In genomic region chr10:18773180-18773579, GRCh38 we compare ENCODE assay signal across 39 cellular contexts.
"Had no signal": no experiment of that assay in that cellular context is flagged by ENCODE, and none has a peak within 500 bp of the region (broad histone marks: within the 10 kb centered on the region; RNA-seq: fewer than 3 reads in every experiment).

No MANE protein-coding gene starts in this region.

- H3K27ac Mint-ChIP-seq: activated naive CD4-positive, alpha-beta T cell treated with anti-CD3 and anti-CD28 coated beads for 36 hours; activated naive CD4-positive, alpha-beta T cell treated with anti-CD3 and anti-CD28 coated beads, Interleukin-2, amount 10 ng/mL, durations not matched to agents 7 days and 5 days; activated naive CD4-positive, alpha-beta T cell treated with anti-CD3 and anti-CD28 coated beads, Interleukin-2, amount 50 U/mL, for 24 hours; activated naive CD4-positive, alpha-beta T cell treated with anti-CD3 and anti-CD28 coated beads, Interleukin-2, amount 50 U/mL, for 72 hours; activated naive CD8-positive, alpha-beta T cell; activated naive CD8-positive, alpha-beta T cell treated with anti-CD3 and anti-CD28 coated beads for 36 hours; activated naive CD8-positive, alpha-beta T cell treated with anti-CD3 and anti-CD28 coated beads, Interleukin-2, amount 10 ng/mL, durations not matched to agents 7 days and 5 days; activated naive CD8-positive, alpha-beta T cell treated with anti-CD3 and anti-CD28 coated beads, Interleukin-2, amount 50 U/mL, for 24 hours; activated T-cell treated with anti-CD3 and anti-CD28 coated beads, Interleukin-2, amount 50 U/mL, for 24 hours; activated T-cell treated with anti-CD3 and anti-CD28 coated beads, Interleukin-2, amount 50 U/mL, for 72 hours; activated T-helper 1 cell treated with anti-CD3 and anti-CD28 coated beads, Interleukin-12 subunit alpha, Interleukin-12 subunit beta, Interleukin-2, Interleukin-4 antibody, amounts not matched to agents 30 ng/mL and 10 ng/mL and 1 ng/mL, durations not matched to agents 14 hours and 24 hours and 36 hours; activated T-helper 17 cell treated with anti-CD3 and anti-CD28 coated beads, Interleukin-2, amount 50 U/mL, for 72 hours; activated T-helper 2 cell treated with anti-CD3 and anti-CD28 coated beads, Interferon-gamma antibody, Interleukin-2, Interleukin-4, amounts not matched to agents 10 μg/mL and 5 μg/mL and 100 μg/mL, durations not matched to agents 14 hours and 24 hours and 36 hours had no signal

- H3K4me3 ChIP-seq: adrenal gland, ascending aorta, body of pancreas, breast epithelium, cardiac muscle cell had no signal

- H3K36me3 ChIP-seq: adrenal gland, ascending aorta, brain microvascular endothelial cell, breast epithelium, cardiac muscle cell had no signal

- H3K36me3 Mint-ChIP-seq: activated naive CD4-positive, alpha-beta T cell treated with anti-CD3 and anti-CD28 coated beads, Interleukin-2, amount 10 ng/mL, durations not matched to agents 7 days and 5 days; activated naive CD4-positive, alpha-beta T cell treated with anti-CD3 and anti-CD28 coated beads, Interleukin-2, amount 50 U/mL, for 24 hours; activated naive CD4-positive, alpha-beta T cell treated with anti-CD3 and anti-CD28 coated beads, Interleukin-2, amount 50 U/mL, for 72 hours; activated naive CD8-positive, alpha-beta T cell; activated naive CD8-positive, alpha-beta T cell treated with anti-CD3 and anti-CD28 coated beads for 36 hours; activated naive CD8-positive, alpha-beta T cell treated with anti-CD3 and anti-CD28 coated beads, Interleukin-2, amount 10 ng/mL, durations not matched to agents 7 days and 5 days; brain had no signal

- H3K9me3 Mint-ChIP-seq: activated naive CD4-positive, alpha-beta T cell treated with anti-CD3 and anti-CD28 coated beads for 36 hours; activated naive CD4-positive, alpha-beta T cell treated with anti-CD3 and anti-CD28 coated beads, Interleukin-2, amount 10 ng/mL, durations not matched to agents 7 days and 5 days; activated naive CD4-positive, alpha-beta T cell treated with anti-CD3 and anti-CD28 coated beads, Interleukin-2, amount 50 U/mL, for 24 hours; activated naive CD8-positive, alpha-beta T cell treated with anti-CD3 and anti-CD28 coated beads, Interleukin-2, amount 10 ng/mL, durations not matched to agents 7 days and 5 days; activated T-cell treated with anti-CD3 and anti-CD28 coated beads, Interleukin-2, amount 50 U/mL, for 24 hours; activated T-cell treated with anti-CD3 and anti-CD28 coated beads, Interleukin-2, amount 50 U/mL, for 4 hours; activated T-helper 1 cell treated with anti-CD3 and anti-CD28 coated beads, Interleukin-12 subunit alpha, Interleukin-12 subunit beta, Interleukin-2, Interleukin-4 antibody, amounts not matched to agents 30 ng/mL and 10 ng/mL and 1 ng/mL, durations not matched to agents 14 hours and 24 hours and 36 hours; activated T-helper 17 cell treated with anti-CD3 and anti-CD28 coated beads, Interleukin-2, amount 50 U/mL, for 72 hours had no signal

- DNase-seq: activated effector memory CD4-positive, alpha-beta T cell treated with anti-CD3 and anti-CD28 coated beads, Interleukin-2, amount 50 U/mL, for 16 hours; activated effector memory CD4-positive, alpha-beta T cell treated with Interleukin-2 at 50 U/mL for 16 hours; activated gamma-delta T cell; activated gamma-delta T cell treated with Interleukin-2 at 50 U/mL for 16 hours; activated naive CD4-positive, alpha-beta T cell; activated naive CD4-positive, alpha-beta T cell treated with anti-CD3 and anti-CD28 coated beads for 36 hours; activated naive CD4-positive, alpha-beta T cell treated with anti-CD3 and anti-CD28 coated beads, Interleukin-2, amount 10 ng/mL, durations not matched to agents 7 days and 5 days; activated naive CD4-positive, alpha-beta T cell treated with anti-CD3 and anti-CD28 coated beads, Interleukin-2, amount 50 U/mL, for 16 hours; activated naive CD4-positive, alpha-beta T cell treated with Interleukin-2 at 50 U/mL for 16 hours; activated naive CD8-positive, alpha-beta T cell treated with anti-CD3 and anti-CD28 coated beads for 36 hours; activated naive CD8-positive, alpha-beta T cell treated with anti-CD3 and anti-CD28 coated beads, Interleukin-2, amount 10 ng/mL, durations not matched to agents 7 days and 5 days; activated naive CD8-positive, alpha-beta T cell treated with anti-CD3 and anti-CD28 coated beads, Interleukin-2, amount 50 U/mL, for 24 hours; activated T-cell treated with anti-CD3 and anti-CD28 coated beads, Interleukin-2, amount 50 U/mL, for 24 hours; activated T-cell treated with anti-CD3 and anti-CD28 coated beads, Interleukin-2, amount 50 U/mL, for 4 hours; activated T-cell treated with anti-CD3 and anti-CD28 coated beads, Interleukin-2, amount 50 U/mL, for 48 hours; activated T-cell treated with anti-CD3 and anti-CD28 coated beads, Interleukin-2, amount 50 U/mL, for 72 hours; adrenal gland; amniotic stem cell; amygdala; anterior cingulate cortex; aorta; body of pancreas; brain microvascular endothelial cell; caudate nucleus; central memory CD4-positive, alpha-beta T cell; cerebellar nuclear complex had no signal

- FAIRE-seq: astrocyte, bronchial epithelial cell had no signal

- H3K27ac ChIP-seq: adrenal gland, ascending aorta, body of pancreas, brain microvascular endothelial cell, breast epithelium, cardiac muscle cell had no signal

- H3K27me3 ChIP-seq: adrenal gland, ascending aorta, body of pancreas, brain microvascular endothelial cell, breast epithelium, cardiac muscle cell had no signal

- H3K4me1 ChIP-seq: adrenal gland, ascending aorta, body of pancreas, breast epithelium had no signal

- H3K4me1 Mint-ChIP-seq: activated naive CD4-positive, alpha-beta T cell treated with anti-CD3 and anti-CD28 coated beads, Interleukin-2, amount 10 ng/mL, durations not matched to agents 7 days and 5 days; activated naive CD4-positive, alpha-beta T cell treated with anti-CD3 and anti-CD28 coated beads, Interleukin-2, amount 50 U/mL, for 24 hours; activated naive CD8-positive, alpha-beta T cell treated with anti-CD3 and anti-CD28 coated beads for 36 hours; activated naive CD8-positive, alpha-beta T cell treated with anti-CD3 and anti-CD28 coated beads, Interleukin-2, amount 10 ng/mL, durations not matched to agents 7 days and 5 days; activated naive CD8-positive, alpha-beta T cell treated with anti-CD3 and anti-CD28 coated beads, Interleukin-2, amount 50 U/mL, for 24 hours; activated T-helper 17 cell treated with anti-CD3 and anti-CD28 coated beads, Interleukin-2, amount 50 U/mL, for 72 hours; brain; central memory CD8-positive, alpha-beta T cell had no signal

- H3K9me3 ChIP-seq: adrenal gland, ascending aorta, body of pancreas, breast epithelium had no signal

- H3K27me3 Mint-ChIP-seq: activated naive CD4-positive, alpha-beta T cell treated with anti-CD3 and anti-CD28 coated beads, Interleukin-2, amount 10 ng/mL, durations not matched to agents 7 days and 5 days; activated naive CD8-positive, alpha-beta T cell treated with anti-CD3 and anti-CD28 coated beads, Interleukin-2, amount 10 ng/mL, durations not matched to agents 7 days and 5 days had no signal

- H3K4me3 Mint-ChIP-seq: activated naive CD4-positive, alpha-beta T cell treated with anti-CD3 and anti-CD28 coated beads for 36 hours; activated naive CD4-positive, alpha-beta T cell treated with anti-CD3 and anti-CD28 coated beads, Interleukin-2, amount 10 ng/mL, durations not matched to agents 7 days and 5 days; activated naive CD4-positive, alpha-beta T cell treated with anti-CD3 and anti-CD28 coated beads, Interleukin-2, amount 50 U/mL, for 24 hours; activated naive CD8-positive, alpha-beta T cell; activated naive CD8-positive, alpha-beta T cell treated with anti-CD3 and anti-CD28 coated beads for 36 hours; activated naive CD8-positive, alpha-beta T cell treated with anti-CD3 and anti-CD28 coated beads, Interleukin-2, amount 10 ng/mL, durations not matched to agents 7 days and 5 days; activated naive CD8-positive, alpha-beta T cell treated with anti-CD3 and anti-CD28 coated beads, Interleukin-2, amount 50 U/mL, for 24 hours; activated T-cell treated with anti-CD3 and anti-CD28 coated beads, Interleukin-2, amount 50 U/mL, for 24 hours; activated T-cell treated with anti-CD3 and anti-CD28 coated beads, Interleukin-2, amount 50 U/mL, for 4 hours; activated T-cell treated with anti-CD3 and anti-CD28 coated beads, Interleukin-2, amount 50 U/mL, for 72 hours; activated T-helper 1 cell treated with anti-CD3 and anti-CD28 coated beads, Interleukin-12 subunit alpha, Interleukin-12 subunit beta, Interleukin-2, Interleukin-4 antibody, amounts not matched to agents 30 ng/mL and 10 ng/mL and 1 ng/mL, durations not matched to agents 14 hours and 24 hours and 36 hours; activated T-helper 17 cell treated with anti-CD3 and anti-CD28 coated beads, Interleukin-2, amount 50 U/mL, for 72 hours; brain; central memory CD8-positive, alpha-beta T cell had no signal
